1 cellular context compared by ENCODE assay signal in the genomic region with DNA sequence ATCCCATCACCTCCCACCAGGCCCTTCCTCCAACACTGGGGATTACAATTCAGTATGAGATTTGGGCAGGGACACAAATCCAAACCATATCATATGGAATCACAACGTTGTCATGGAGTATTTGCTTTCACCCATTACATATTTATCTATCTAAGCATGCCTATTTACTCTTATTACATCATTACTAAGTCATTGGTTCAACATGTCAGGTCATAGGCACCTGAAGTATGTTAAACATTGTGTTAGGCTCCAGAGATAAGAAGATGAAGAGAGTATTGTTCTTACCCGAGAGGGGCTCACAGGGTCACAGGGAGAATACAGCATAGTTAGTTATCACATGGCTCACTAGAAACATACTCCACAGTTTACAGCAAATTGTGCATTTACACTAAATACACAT.
TF ChIP-seq lines count a peak whose summit lies in the region.

No MANE protein-coding gene starts in this region.

TF ChIP-seq in HepG2, 621 proteins besides CTCF, POLR2A, EP300 and RAD21 (continued from another document and continues in another):
- TF ChIP-seq ZNF296 (CRISPR knock-in tag; conservative IDR thresholded peaks at IDR 0.05) (no peak), ZNF782 (CRISPR knock-in tag; IDR thresholded peaks at IDR 0.05; ENCODE audit: borderline replicate concordance) (no peak), GLMP (CRISPR knock-in tag; IDR thresholded peaks at IDR 0.05; ENCODE audit: borderline replicate concordance) (no peak), ZNF431 (CRISPR knock-in tag; IDR thresholded peaks at IDR 0.05; ENCODE audit: borderline replicate concordance, low read depth) (no peak), ZNF101 (CRISPR knock-in tag; IDR thresholded peaks at IDR 0.05; ENCODE audit: borderline replicate concordance, low read depth) (no peak), ZSCAN25 (CRISPR knock-in tag; IDR thresholded peaks at IDR 0.05) (no peak), ZNF496 (CRISPR knock-in tag; IDR thresholded peaks at IDR 0.05; ENCODE audit: insufficient replicate concordance) (no peak), GTF2F1 (IDR thresholded peaks at IDR 0.05; ENCODE audit: low read length) (no peak), ZNF34 (CRISPR knock-in tag; IDR thresholded peaks at IDR 0.05; ENCODE audit: borderline replicate concordance) (no peak), ZNF777 (CRISPR knock-in tag; IDR thresholded peaks at IDR 0.05) (no peak), GATAD1 (CRISPR knock-in tag; IDR thresholded peaks at IDR 0.05) (no peak), HNRNPK (IDR thresholded peaks at IDR 0.05; ENCODE audit: low read depth, low read length, poor library complexity, severe bottlenecking) (no peak), ZNF570 (CRISPR knock-in tag; IDR thresholded peaks at IDR 0.05; ENCODE audit: borderline replicate concordance) (no peak), ZFX (CRISPR knock-in tag; IDR thresholded peaks at IDR 0.05; ENCODE audit: low read depth) (no peak), ZNF263 (CRISPR knock-in tag; IDR thresholded peaks at IDR 0.05) (no peak), CBX2 (IDR thresholded peaks at IDR 0.05; ENCODE audit: low read depth, low read length) (no peak), CBX2 (CRISPR knock-in tag; IDR thresholded peaks at IDR 0.05; ENCODE audit: low read depth) (no peak), SMAD1 (CRISPR knock-in tag; IDR thresholded peaks at IDR 0.05; ENCODE audit: borderline replicate concordance, low read depth) (no peak), SSRP1 (CRISPR knock-in tag; IDR thresholded peaks at IDR 0.05) (no peak), POGZ (CRISPR knock-in tag; IDR thresholded peaks at IDR 0.05) (peak; percentile 69), GATAD2A (CRISPR knock-in tag; IDR thresholded peaks at IDR 0.05) (peak; percentile 83), ZNF446 (CRISPR knock-in tag; IDR thresholded peaks at IDR 0.05) (no peak), ZMYM2 (CRISPR knock-in tag; IDR thresholded peaks at IDR 0.05) (0 out of 2 replicates have a peak, but pooled peaks have one; percentile 25), HOXA5 (CRISPR knock-in tag; IDR thresholded peaks at IDR 0.05) (no peak), RARA (CRISPR knock-in tag; IDR thresholded peaks at IDR 0.05) (peak; percentile 73), ZNF543 (CRISPR knock-in tag; IDR thresholded peaks at IDR 0.05) (no peak), ZNF773 (CRISPR knock-in tag; IDR thresholded peaks at IDR 0.05; ENCODE audit: borderline replicate concordance) (no peak), ZNF232 (CRISPR knock-in tag; IDR thresholded peaks at IDR 0.05; ENCODE audit: borderline replicate concordance) (no peak), ZNF841 (CRISPR knock-in tag; IDR thresholded peaks at IDR 0.05; ENCODE audit: borderline replicate concordance) (no peak), ZNF784 (CRISPR knock-in tag; IDR thresholded peaks at IDR 0.05; ENCODE audit: borderline replicate concordance) (no peak), RBAK (CRISPR knock-in tag; IDR thresholded peaks at IDR 0.05) (no peak), HCFC1 (IDR thresholded peaks at IDR 0.05; ENCODE audit: low read depth, low read length) (no peak), ZNF652 (CRISPR knock-in tag; IDR thresholded peaks at IDR 0.05; ENCODE audit: borderline replicate concordance, low read depth) (no peak), FOXA1 (IDR thresholded peaks at IDR 0.05) (peak; percentile 44; the same call in 1 of the 2 replicates), FOXA1 (CRISPR knock-in tag; IDR thresholded peaks at IDR 0.05) (peak; percentile 79), ISL2 (CRISPR knock-in tag; IDR thresholded peaks at IDR 0.05) (no peak), NCOA1 (CRISPR knock-in tag; IDR thresholded peaks at IDR 0.05) (no peak), ZNF557 (CRISPR knock-in tag; IDR thresholded peaks at IDR 0.05) (no peak), ZFYVE20 (CRISPR knock-in tag; IDR thresholded peaks at IDR 0.05; ENCODE audit: borderline replicate concordance, low read depth) (no peak), ZNF331 (CRISPR knock-in tag; IDR thresholded peaks at IDR 0.05) (no peak), JUND (CRISPR knock-in tag; IDR thresholded peaks at IDR 0.05) (no peak), HOXA3 (CRISPR knock-in tag; IDR thresholded peaks at IDR 0.05) (no peak), SNAI1 (CRISPR knock-in tag; IDR thresholded peaks at IDR 0.05; ENCODE audit: borderline replicate concordance) (no peak), FOXK1 (CRISPR knock-in tag; IDR thresholded peaks at IDR 0.05; ENCODE audit: borderline replicate concordance, low read depth) (no peak), ZNF17 (CRISPR knock-in tag; IDR thresholded peaks at IDR 0.05) (no peak), PHB2 (IDR thresholded peaks at IDR 0.05; ENCODE audit: partially characterized antibody) (no peak), ZNF737 (CRISPR knock-in tag; IDR thresholded peaks at IDR 0.05; ENCODE audit: borderline replicate concordance) (no peak), KLF6 (CRISPR knock-in tag; IDR thresholded peaks at IDR 0.05) (no peak), RAD51 (IDR thresholded peaks at IDR 0.05; ENCODE audit: borderline replicate concordance) (no peak)
- TF ChIP-seq, protein P1, sequence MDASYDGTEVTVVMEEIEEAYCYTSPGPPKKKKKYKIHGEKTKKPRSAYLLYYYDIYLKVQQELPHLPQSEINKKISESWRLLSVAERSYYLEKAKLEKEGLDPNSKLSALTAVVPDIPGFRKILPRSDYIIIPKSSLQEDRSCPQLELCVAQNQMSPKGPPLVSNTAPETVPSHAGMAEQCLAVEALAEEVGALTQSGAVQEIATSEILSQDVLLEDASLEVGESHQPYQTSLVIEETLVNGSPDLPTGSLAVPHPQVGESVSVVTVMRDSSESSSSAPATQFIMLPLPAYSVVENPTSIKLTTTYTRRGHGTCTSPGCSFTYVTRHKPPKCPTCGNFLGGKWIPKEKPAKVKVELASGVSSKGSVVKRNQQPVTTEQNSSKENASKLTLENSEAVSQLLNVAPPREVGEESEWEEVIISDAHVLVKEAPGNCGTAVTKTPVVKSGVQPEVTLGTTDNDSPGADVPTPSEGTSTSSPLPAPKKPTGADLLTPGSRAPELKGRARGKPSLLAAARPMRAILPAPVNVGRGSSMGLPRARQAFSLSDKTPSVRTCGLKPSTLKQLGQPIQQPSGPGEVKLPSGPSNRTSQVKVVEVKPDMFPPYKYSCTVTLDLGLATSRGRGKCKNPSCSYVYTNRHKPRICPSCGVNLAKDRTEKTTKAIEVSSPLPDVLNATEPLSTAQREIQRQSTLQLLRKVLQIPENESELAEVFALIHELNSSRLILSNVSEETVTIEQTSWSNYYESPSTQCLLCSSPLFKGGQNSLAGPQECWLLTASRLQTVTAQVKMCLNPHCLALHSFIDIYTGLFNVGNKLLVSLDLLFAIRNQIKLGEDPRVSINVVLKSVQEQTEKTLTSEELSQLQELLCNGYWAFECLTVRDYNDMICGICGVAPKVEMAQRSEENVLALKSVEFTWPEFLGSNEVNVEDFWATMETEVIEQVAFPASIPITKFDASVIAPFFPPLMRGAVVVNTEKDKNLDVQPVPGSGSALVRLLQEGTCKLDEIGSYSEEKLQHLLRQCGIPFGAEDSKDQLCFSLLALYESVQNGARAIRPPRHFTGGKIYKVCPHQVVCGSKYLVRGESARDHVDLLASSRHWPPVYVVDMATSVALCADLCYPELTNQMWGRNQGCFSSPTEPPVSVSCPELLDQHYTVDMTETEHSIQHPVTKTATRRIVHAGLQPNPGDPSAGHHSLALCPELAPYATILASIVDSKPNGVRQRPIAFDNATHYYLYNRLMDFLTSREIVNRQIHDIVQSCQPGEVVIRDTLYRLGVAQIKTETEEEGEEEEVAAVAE (CRISPR knock-in tag; IDR thresholded peaks at IDR 0.05; ENCODE audit: borderline replicate concordance), result no peak
- TF ChIP-seq, protein P2, sequence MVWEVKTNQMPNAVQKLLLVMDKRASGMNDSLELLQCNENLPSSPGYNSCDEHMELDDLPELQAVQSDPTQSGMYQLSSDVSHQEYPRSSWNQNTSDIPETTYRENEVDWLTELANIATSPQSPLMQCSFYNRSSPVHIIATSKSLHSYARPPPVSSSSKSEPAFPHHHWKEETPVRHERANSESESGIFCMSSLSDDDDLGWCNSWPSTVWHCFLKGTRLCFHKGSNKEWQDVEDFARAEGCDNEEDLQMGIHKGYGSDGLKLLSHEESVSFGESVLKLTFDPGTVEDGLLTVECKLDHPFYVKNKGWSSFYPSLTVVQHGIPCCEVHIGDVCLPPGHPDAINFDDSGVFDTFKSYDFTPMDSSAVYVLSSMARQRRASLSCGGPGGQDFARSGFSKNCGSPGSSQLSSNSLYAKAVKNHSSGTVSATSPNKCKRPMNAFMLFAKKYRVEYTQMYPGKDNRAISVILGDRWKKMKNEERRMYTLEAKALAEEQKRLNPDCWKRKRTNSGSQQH (CRISPR knock-in tag; IDR thresholded peaks at IDR 0.05; ENCODE audit: low read depth), result no peak
- TF ChIP-seq, protein P3, sequence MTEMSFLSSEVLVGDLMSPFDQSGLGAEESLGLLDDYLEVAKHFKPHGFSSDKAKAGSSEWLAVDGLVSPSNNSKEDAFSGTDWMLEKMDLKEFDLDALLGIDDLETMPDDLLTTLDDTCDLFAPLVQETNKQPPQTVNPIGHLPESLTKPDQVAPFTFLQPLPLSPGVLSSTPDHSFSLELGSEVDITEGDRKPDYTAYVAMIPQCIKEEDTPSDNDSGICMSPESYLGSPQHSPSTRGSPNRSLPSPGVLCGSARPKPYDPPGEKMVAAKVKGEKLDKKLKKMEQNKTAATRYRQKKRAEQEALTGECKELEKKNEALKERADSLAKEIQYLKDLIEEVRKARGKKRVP (CRISPR knock-in tag; IDR thresholded peaks at IDR 0.05), result peak in 1 of 2 experiments; percentile 43; a peak in 1 of 4 replicates
- TF ChIP-seq, protein P4, sequence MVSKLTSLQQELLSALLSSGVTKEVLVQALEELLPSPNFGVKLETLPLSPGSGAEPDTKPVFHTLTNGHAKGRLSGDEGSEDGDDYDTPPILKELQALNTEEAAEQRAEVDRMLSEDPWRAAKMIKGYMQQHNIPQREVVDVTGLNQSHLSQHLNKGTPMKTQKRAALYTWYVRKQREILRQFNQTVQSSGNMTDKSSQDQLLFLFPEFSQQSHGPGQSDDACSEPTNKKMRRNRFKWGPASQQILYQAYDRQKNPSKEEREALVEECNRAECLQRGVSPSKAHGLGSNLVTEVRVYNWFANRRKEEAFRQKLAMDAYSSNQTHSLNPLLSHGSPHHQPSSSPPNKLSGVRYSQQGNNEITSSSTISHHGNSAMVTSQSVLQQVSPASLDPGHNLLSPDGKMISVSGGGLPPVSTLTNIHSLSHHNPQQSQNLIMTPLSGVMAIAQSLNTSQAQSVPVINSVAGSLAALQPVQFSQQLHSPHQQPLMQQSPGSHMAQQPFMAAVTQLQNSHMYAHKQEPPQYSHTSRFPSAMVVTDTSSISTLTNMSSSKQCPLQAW (CRISPR knock-in tag; IDR thresholded peaks at IDR 0.05), result no peak
- TF ChIP-seq, protein P5, sequence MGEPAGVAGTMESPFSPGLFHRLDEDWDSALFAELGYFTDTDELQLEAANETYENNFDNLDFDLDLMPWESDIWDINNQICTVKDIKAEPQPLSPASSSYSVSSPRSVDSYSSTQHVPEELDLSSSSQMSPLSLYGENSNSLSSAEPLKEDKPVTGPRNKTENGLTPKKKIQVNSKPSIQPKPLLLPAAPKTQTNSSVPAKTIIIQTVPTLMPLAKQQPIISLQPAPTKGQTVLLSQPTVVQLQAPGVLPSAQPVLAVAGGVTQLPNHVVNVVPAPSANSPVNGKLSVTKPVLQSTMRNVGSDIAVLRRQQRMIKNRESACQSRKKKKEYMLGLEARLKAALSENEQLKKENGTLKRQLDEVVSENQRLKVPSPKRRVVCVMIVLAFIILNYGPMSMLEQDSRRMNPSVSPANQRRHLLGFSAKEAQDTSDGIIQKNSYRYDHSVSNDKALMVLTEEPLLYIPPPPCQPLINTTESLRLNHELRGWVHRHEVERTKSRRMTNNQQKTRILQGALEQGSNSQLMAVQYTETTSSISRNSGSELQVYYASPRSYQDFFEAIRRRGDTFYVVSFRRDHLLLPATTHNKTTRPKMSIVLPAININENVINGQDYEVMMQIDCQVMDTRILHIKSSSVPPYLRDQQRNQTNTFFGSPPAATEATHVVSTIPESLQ (CRISPR knock-in tag; conservative IDR thresholded peaks at IDR 0.05), result no peak
- TF ChIP-seq, protein P6, sequence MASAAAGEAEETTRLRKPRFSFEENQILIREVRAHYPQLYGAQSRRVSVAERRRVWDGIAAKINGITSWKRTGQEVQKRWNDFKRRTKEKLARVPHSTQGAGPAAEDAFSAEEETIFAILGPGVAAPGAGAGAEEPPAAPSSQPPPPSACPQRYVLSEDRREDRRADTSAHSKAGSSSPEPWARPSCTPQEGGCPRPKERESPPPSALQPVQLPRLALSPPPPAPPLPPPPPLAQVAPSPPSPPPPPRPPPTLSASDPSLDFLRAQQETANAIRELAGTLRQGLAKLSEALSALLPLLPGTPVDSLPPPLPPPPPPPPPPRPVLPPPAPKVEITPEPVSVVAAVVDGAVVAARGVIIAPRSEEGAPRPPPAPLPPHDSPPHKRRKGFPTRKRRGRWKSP (CRISPR knock-in tag; IDR thresholded peaks at IDR 0.05), result no peak
- TF ChIP-seq, protein P7, sequence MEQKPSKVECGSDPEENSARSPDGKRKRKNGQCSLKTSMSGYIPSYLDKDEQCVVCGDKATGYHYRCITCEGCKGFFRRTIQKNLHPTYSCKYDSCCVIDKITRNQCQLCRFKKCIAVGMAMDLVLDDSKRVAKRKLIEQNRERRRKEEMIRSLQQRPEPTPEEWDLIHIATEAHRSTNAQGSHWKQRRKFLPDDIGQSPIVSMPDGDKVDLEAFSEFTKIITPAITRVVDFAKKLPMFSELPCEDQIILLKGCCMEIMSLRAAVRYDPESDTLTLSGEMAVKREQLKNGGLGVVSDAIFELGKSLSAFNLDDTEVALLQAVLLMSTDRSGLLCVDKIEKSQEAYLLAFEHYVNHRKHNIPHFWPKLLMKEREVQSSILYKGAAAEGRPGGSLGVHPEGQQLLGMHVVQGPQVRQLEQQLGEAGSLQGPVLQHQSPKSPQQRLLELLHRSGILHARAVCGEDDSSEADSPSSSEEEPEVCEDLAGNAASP (CRISPR knock-in tag; IDR thresholded peaks at IDR 0.05; ENCODE audit: borderline replicate concordance), result peak; percentile 45; the same call in 1 of the 2 replicates
